Comparison of ENCODE assay signal across 1 cellular context in the genomic region with DNA sequence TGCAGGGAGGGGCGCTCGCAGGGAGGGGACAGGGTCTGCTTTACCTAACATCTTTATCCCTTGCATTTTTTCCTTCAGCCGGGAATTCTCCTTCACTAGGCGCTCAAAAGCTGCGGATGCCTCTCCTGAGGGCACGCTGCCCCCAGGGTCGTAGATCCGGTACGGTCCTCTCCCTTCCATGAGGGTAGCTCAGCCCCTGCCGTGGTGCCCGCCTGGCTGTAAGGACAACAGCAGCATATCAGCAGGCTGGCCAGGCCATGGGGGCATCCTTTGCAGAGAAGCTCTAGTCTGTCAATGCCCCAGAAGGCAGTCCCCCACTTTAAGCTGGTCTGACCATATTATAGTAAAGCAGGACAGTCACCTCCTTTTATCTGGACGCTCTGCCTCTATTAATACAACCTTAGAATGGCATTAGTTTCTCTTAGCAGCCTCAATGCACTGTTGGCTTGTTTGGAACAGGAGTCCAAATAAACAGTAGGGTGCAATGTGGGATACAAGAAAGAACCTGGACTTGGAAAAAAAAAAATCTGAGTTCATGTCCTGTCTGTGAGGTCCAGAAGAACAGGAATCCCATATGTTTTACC.
A peak's percentile ranks its signal among the peaks of the same experiment; 100 is the strongest.
TF ChIP-seq lines count a peak whose summit lies in the region.

No MANE protein-coding gene starts in this region.

TF ChIP-seq in K562, 482 proteins besides CTCF, POLR2A, EP300 and RAD21:
- TF ChIP-seq RBM25 (IDR thresholded peaks at IDR 0.05; ENCODE audit: low read depth, low read length, severe bottlenecking) (peak; percentile 72), GABPB1 (CRISPR knock-in tag; IDR thresholded peaks at IDR 0.05) (no peak)
